1 cellular context compared by ENCODE assay signal in genomic region chr16:75058815-75059214, GRCh38.
TF ChIP-seq lines count a peak whose summit lies in the region.

No MANE protein-coding gene starts in this region.

TF ChIP-seq in IMR-90, 13 proteins besides CTCF, POLR2A, EP300 and RAD21:
- TF ChIP-seq CEBPB (IDR thresholded peaks at IDR 0.05; ENCODE audit: low read depth, low read length) (no peak), USF2 (IDR thresholded peaks at IDR 0.05; ENCODE audit: low read depth, low read length) (no peak), RCOR1 (IDR thresholded peaks at IDR 0.05; ENCODE audit: insufficient replicate concordance, low read length) (no peak), NFE2L2 (IDR thresholded peaks at IDR 0.05; ENCODE audit: low read depth, low read length) (no peak), CHD1 (IDR thresholded peaks at IDR 0.05; ENCODE audit: low read depth, low read length) (no peak), BHLHE40 (IDR thresholded peaks at IDR 0.05; ENCODE audit: low read depth, low read length) (no peak), MAFK (IDR thresholded peaks at IDR 0.05; ENCODE audit: low read depth, low read length) (no peak), MXI1 (IDR thresholded peaks at IDR 0.05; ENCODE audit: borderline replicate concordance, low read depth, low read length) (no peak), FOS (IDR thresholded peaks at IDR 0.05; ENCODE audit: low read depth, low read length) (no peak), ELK1 (IDR thresholded peaks at IDR 0.05; ENCODE audit: borderline replicate concordance, low read depth, low read length) (no peak), SMC3 (IDR thresholded peaks at IDR 0.05; ENCODE audit: low read depth, low read length) (no peak)
